Comparison of ENCODE assay signal across 30 cellular contexts in genomic region chr16:24359490-24359889, GRCh38.
"Had no signal": no experiment of that assay in that cellular context is flagged by ENCODE, and none has a peak within 500 bp of the region (broad histone marks: within the 10 kb centered on the region; RNA-seq: fewer than 3 reads in every experiment).

No MANE protein-coding gene starts in this region.

- H3K27ac ChIP-seq: neural progenitor cell, ovary, parathyroid adenoma, psoas muscle, skin epidermis, spleen, suprapubic skin, testis, tibial artery, transverse colon, upper lobe of right lung, uterus had no signal

- H3K4me2 ChIP-seq: neural progenitor cell, smooth muscle cell had no signal

- H3K36me3 Mint-ChIP-seq: natural killer cell; neural progenitor cell; stimulated activated memory B cell treated with anti-CD40 and anti-IgM and Interleukin-4, amounts not matched to agents 10 μg/mL and 1 μg/mL and 100 μg/mL, for 72 hours; type B pancreatic cell had no signal

- H3K27ac Mint-ChIP-seq: natural killer cell; nephron; neural progenitor cell; progenitor cell of endocrine pancreas; stimulated activated memory B cell treated with anti-CD40 and anti-IgM and Interleukin-4, amounts not matched to agents 10 μg/mL and 1 μg/mL and 100 μg/mL, for 72 hours; stimulated activated naive CD8-positive, alpha-beta T cell treated with anti-CD3 and anti-CD28 coated beads, Interleukin-15, amount 100 ng/mL, for 72 hours; type B pancreatic cell had no signal

- ATAC-seq: natural killer cell; psoas muscle; right cardiac atrium; sciatic nerve; stimulated activated memory B cell treated with anti-CD40 and anti-IgM and Interleukin-4, amounts not matched to agents 10 μg/mL and 1 μg/mL and 100 μg/mL, for 72 hours; stimulated activated naive CD8-positive, alpha-beta T cell treated with anti-CD3 and anti-CD28 coated beads, Interleukin-15, amount 100 ng/mL, for 72 hours; stimulated activated naive CD8-positive, alpha-beta T cell treated with anti-CD3 and anti-CD28 coated beads, Interleukin-15, Interleukin-2, amounts not matched to agents 100 U/mL and 50 U/mL, for 24 hours; upper lobe of right lung had no signal

- DNase-seq: natural killer cell; occipital lobe; ovary; psoas muscle; right cardiac atrium; spleen; stimulated activated CD4-positive, alpha-beta T cell treated with anti-CD3 and anti-CD28 coated beads, Interleukin-12 subunit alpha, Interleukin-12 subunit beta, amount 100 ng/mL, for 4 hours; stimulated activated CD4-positive, alpha-beta T cell treated with anti-CD3 and anti-CD28 coated beads, Interleukin-1b, Interleukin-23, amount 100 ng/mL, for 48 hours; stimulated activated CD4-positive, alpha-beta T cell treated with anti-CD3 and anti-CD28 coated beads, Interleukin-4, amount 100 ng/mL, for 1 hour; stimulated activated CD4-positive, alpha-beta T cell treated with anti-CD3 and anti-CD28 coated beads, Interleukin-4, amount 100 ng/mL, for 4 hours; stimulated activated CD8-positive, alpha-beta memory T cell treated with anti-CD3 and anti-CD28 coated beads, Interleukin-4, amount 100 ng/mL, for 48 hours; stimulated activated naive CD4-positive, alpha-beta T cell; stimulated activated naive CD8-positive, alpha-beta T cell treated with anti-CD3 and anti-CD28 coated beads, Interleukin-15, amount 100 ng/mL, for 72 hours; stimulated activated naive CD8-positive, alpha-beta T cell treated with anti-CD3 and anti-CD28 coated beads, Interleukin-15, Interleukin-2, amounts not matched to agents 100 U/mL and 50 U/mL, for 24 hours; substantia nigra; testis; tibial artery; transverse colon; upper lobe of right lung; uterus had no signal

- H3K79me2 ChIP-seq: parathyroid adenoma had no signal

- H3K4me1 ChIP-seq: neural progenitor cell, parathyroid adenoma, psoas muscle, spleen, suprapubic skin, testis, tibial artery, transverse colon, upper lobe of right lung, uterus had no signal

- H3K4me3 ChIP-seq: neural progenitor cell, ovary, psoas muscle, skin epidermis, smooth muscle cell, spleen, suprapubic skin, testis, tibial artery, transverse colon, upper lobe of right lung, uterus had no signal

- H3K27me3 ChIP-seq: neural progenitor cell, ovary, suprapubic skin, testis, tibial artery, transverse colon, uterus had no signal

- H3K9me3 ChIP-seq: ovary, psoas muscle, spleen, suprapubic skin, testis, tibial artery, transverse colon, upper lobe of right lung, uterus had no signal

- H3K36me3 ChIP-seq: neural progenitor cell, ovary, spleen, suprapubic skin, tibial artery, transverse colon, upper lobe of right lung, uterus had no signal

- H3K4me1 Mint-ChIP-seq: nephron; neural progenitor cell; stimulated activated memory B cell treated with anti-CD40 and anti-IgM and Interleukin-4, amounts not matched to agents 10 μg/mL and 1 μg/mL and 100 μg/mL, for 72 hours; stimulated activated naive CD8-positive, alpha-beta T cell treated with anti-CD3 and anti-CD28 coated beads, Interleukin-15, amount 100 ng/mL, for 72 hours had no signal

- H3K9ac ChIP-seq: neural progenitor cell, parathyroid adenoma had no signal

- H3K4me3 Mint-ChIP-seq: natural killer cell; nephron; neural progenitor cell; stimulated activated memory B cell treated with anti-CD40 and anti-IgM and Interleukin-4, amounts not matched to agents 10 μg/mL and 1 μg/mL and 100 μg/mL, for 72 hours; stimulated activated naive CD8-positive, alpha-beta T cell treated with anti-CD3 and anti-CD28 coated beads, Interleukin-15, amount 100 ng/mL, for 72 hours; type B pancreatic cell had no signal

- H3K9me3 Mint-ChIP-seq: natural killer cell; nephron; stimulated activated memory B cell treated with anti-CD40 and anti-IgM and Interleukin-4, amounts not matched to agents 10 μg/mL and 1 μg/mL and 100 μg/mL, for 72 hours; stimulated activated naive CD8-positive, alpha-beta T cell treated with anti-CD3 and anti-CD28 coated beads, Interleukin-15, amount 100 ng/mL, for 72 hours; type B pancreatic cell had no signal

- H2AFZ ChIP-seq: neural progenitor cell, parathyroid adenoma had no signal
